ENCODE assay signal across 8 cellular contexts in genomic region chr6:89819336-89820130, GRCh38. TPM values are rescaled to one million over a fixed set of nuclear protein-coding genes. Genes with fewer than 3 reads are reported as not detected.
DNase-seq lines count a peak whose midpoint lies in the region; ATAC-seq and TF ChIP-seq lines count a peak whose summit lies in the region.

TSS of gene MDN1 (minus strand) at chr6:89819794. CDS start at chr6:89819607, 187 bp downstream.

- in situ Hi-C loops in IMR-90 (cut with MboI; ENCODE audit: low sequenced_read_pairs) = no loop called here

- peak within 1 kb of the TSS; percentile 70 for H4K5ac ChIP-seq in IMR-90 (ENCODE audit: low read depth, low read length)

- CTCF ChIA-PET in IMR-90 (lab: Yijun Ruan, JAX) = interaction anchor here (0.6 kb wide), 1 partner anchor 27 kb away, joined by 4 read pairs; no protein-coding TSS in a partner anchor

- ATAC-seq in GM21528 (IDR thresholded peaks at IDR 0.05; ENCODE audit: low FRiP score, unreplicated experiment) (peak; percentile 93), IMR-90 (ENCODE audit: low read depth) (peak; percentile 98)

- no peak for TF ChIP-seq CTCF in IMR-90 (conservative IDR thresholded peaks at IDR 0.05; ENCODE audit: low read depth, low read length)

- peaks cover 9% of the 10 kb centered on the region for H3K9me1 ChIP-seq in IMR-90 (ENCODE audit: insufficient read depth, low read length)

- peak within 1 kb of the TSS; percentile 46 for H3K27ac ChIP-seq in IMR-90 (ENCODE audit: insufficient read depth, low read length)

- TF ChIP-seq RAD21 in IMR-90 (IDR thresholded peaks at IDR 0.05; ENCODE audit: low read length) = no peak

- BruUV-seq in IMR-90 (replicated peaks; lab: Mats Ljungman, UMichigan) = no TSS peak

- H2BK5ac ChIP-seq in IMR-90 (ENCODE audit: low read depth, low read length, poor library complexity, severe bottlenecking) = peak within 1 kb of the TSS; percentile 17

- POLR2A ChIA-PET in IMR-90 (lab: Charles Lee; ENCODE audit: unreplicated experiment) = no interaction called here

- H3K9me3 ChIP-seq in IMR-90 (ENCODE audit: control insufficient read depth, insufficient read depth, low read length) = no peaks in the 10 kb centered on the region

- peak within 1 kb of the TSS; percentile 60 for H2BK120ac ChIP-seq in IMR-90 (ENCODE audit: low read depth, low read length)

- peaks cover 11% of the 10 kb centered on the region for H4K20me1 ChIP-seq in IMR-90 (ENCODE audit: insufficient read depth, low read length)

- intact Hi-C loops in IMR-90 (cut with micrococcal nuclease) = no loop called here

- peak within 1 kb of the TSS; percentile 64 for H3K4me3 ChIP-seq in IMR-90 (ENCODE audit: insufficient read depth, low read depth, low read length)

- H4K91ac ChIP-seq in IMR-90 (ENCODE audit: insufficient read depth, low read depth, low read length) = peak within 1 kb of the TSS; percentile 91

- peak within 1 kb of the TSS; percentile 92 for H2AK9ac ChIP-seq in IMR-90 (replicated peaks; ENCODE audit: low read depth, low read length, poor library complexity)

- peak within 1 kb of the TSS; percentile 70 for H3K56ac ChIP-seq in IMR-90 (ENCODE audit: extremely low read depth, insufficient read depth, low read length)

- peak within 1 kb of the TSS; percentile 37; the same call in 1 of the 2 replicates for H2BK20ac ChIP-seq in IMR-90 (ENCODE audit: low read depth, low read length)

- H3K23ac ChIP-seq in IMR-90 (ENCODE audit: low read depth, low read length) = peak within 1 kb of the TSS; percentile 98

- no peak within 1 kb of the TSS for H2BK15ac ChIP-seq in IMR-90 (ENCODE audit: low read depth, low read length)

- DNase-seq in DMS 273 treated with DMSO at 0.1 percent for 48 hours (lab: John Stamatoyannopoulos, UW) = peak; percentile 93
- peak; percentile 95 for DNase-seq in IMR-90
- peak; percentile 99 for DNase-seq in OCI-M1 (lab: John Stamatoyannopoulos, UW)
- peak; percentile 88 for DNase-seq in activated T-cell treated with anti-CD3 and anti-CD28 coated beads for 24 hours (ENCODE audit: low read depth)
- DNase-seq in epidermal melanocyte (ENCODE audit: insufficient read length, low spot score) = peak; percentile 82
- peak; percentile 94 for DNase-seq in middle frontal gyrus (ENCODE audit: extremely low spot score, low spot score)
- peak; percentile 82 to 84 for DNase-seq in stimulated activated CD8-positive, alpha-beta memory T cell treated with anti-CD3 and anti-CD28 coated beads, Interleukin-2, amount 100 ng/mL, for 48 hours (ENCODE audit: low read depth in 2 of 2)

- peak within 1 kb of the TSS; percentile 96 for H3K4ac ChIP-seq in IMR-90 (ENCODE audit: low read depth, low read length)

- H3K18ac ChIP-seq in IMR-90 (ENCODE audit: low read depth, low read length) = 0 out of 2 replicates have a peak within 1 kb of the TSS, but pooled peaks have one; percentile 12

- 0% methylated on average over 29 of the region's 65 CpGs; no CpG with 5 or more reads in 1 of the 2 experiments for WGBS in IMR-90 (ENCODE audit: extremely low coverage in 2 of 2, insufficient read length in 1 of 2), 2 experiments

- peak within 1 kb of the TSS; percentile 54 to 99 for H4K8ac ChIP-seq in IMR-90 (ENCODE audit: low read depth in 2 of 2, low read length in 2 of 2)

- peaks cover 25 to 29% of the 10 kb centered on the region in 2 experiments for H3K79me1 ChIP-seq in IMR-90 (ENCODE audit: low read depth in 1 of 2, low read length in 2 of 2)

- H3K4me1 ChIP-seq in IMR-90 (ENCODE audit: control insufficient read depth, insufficient read depth, low read length) = no peaks in the 10 kb centered on the region

- H3K9ac ChIP-seq in IMR-90 (ENCODE audit: low read depth, low read length) = peak within 1 kb of the TSS; percentile 64

- H3K36me3 ChIP-seq in IMR-90 (ENCODE audit: control insufficient read depth, insufficient read depth, low read length) = no peaks in the 10 kb centered on the region

- no peaks in the 10 kb centered on the region for H3K27me3 ChIP-seq in IMR-90 (ENCODE audit: control insufficient read depth, insufficient read depth, low read length)

- peak within 1 kb of the TSS; percentile 68; the same call in 1 of the 2 replicates for H2AK5ac ChIP-seq in IMR-90 (ENCODE audit: low read depth, low read length)

- H3K4me2 ChIP-seq in IMR-90 (ENCODE audit: low read depth, low read length) = peak within 1 kb of the TSS; percentile 87

- peak within 1 kb of the TSS; percentile 100 for H2AFZ ChIP-seq in IMR-90 (replicated peaks; ENCODE audit: low read length, poor library complexity)

- H3K14ac ChIP-seq in IMR-90 (replicated peaks; ENCODE audit: low read depth, low read length) = peak within 1 kb of the TSS; percentile 96

- dilution Hi-C loops in IMR-90 (cut with HindIII; ENCODE audit: low sequenced_read_pairs, unreplicated experiment) = no loop called here

- peak; percentile 62; the same call in 1 of the 2 replicates for TF ChIP-seq POLR2A in IMR-90 (IDR thresholded peaks at IDR 0.05; ENCODE audit: low read depth, low read length)

TF ChIP-seq in IMR-90, 13 proteins besides CTCF, POLR2A, EP300 and RAD21:
- TF ChIP-seq CHD1 (IDR thresholded peaks at IDR 0.05; ENCODE audit: low read depth, low read length) (no peak), MXI1 (IDR thresholded peaks at IDR 0.05; ENCODE audit: borderline replicate concordance, low read depth, low read length) (peak; percentile 99), RFX5 (IDR thresholded peaks at IDR 0.05; ENCODE audit: low read depth, low read length) (no peak), USF2 (IDR thresholded peaks at IDR 0.05; ENCODE audit: low read depth, low read length) (peak; percentile 89), RCOR1 (IDR thresholded peaks at IDR 0.05; ENCODE audit: insufficient replicate concordance, low read length) (no peak), MAFK (IDR thresholded peaks at IDR 0.05; ENCODE audit: low read depth, low read length) (no peak), SMC3 (IDR thresholded peaks at IDR 0.05; ENCODE audit: low read depth, low read length) (no peak), FOS (IDR thresholded peaks at IDR 0.05; ENCODE audit: low read depth, low read length) (no peak), NFE2L2 (IDR thresholded peaks at IDR 0.05; ENCODE audit: low read depth, low read length) (no peak), BHLHE40 (IDR thresholded peaks at IDR 0.05; ENCODE audit: low read depth, low read length) (peak; percentile 68), CEBPB (IDR thresholded peaks at IDR 0.05; ENCODE audit: low read depth, low read length) (no peak), MAZ (IDR thresholded peaks at IDR 0.05; ENCODE audit: borderline replicate concordance, low read depth, low read length) (peak; percentile 89; the same call in 1 of the 2 replicates)
- TF ChIP-seq, protein P1, sequence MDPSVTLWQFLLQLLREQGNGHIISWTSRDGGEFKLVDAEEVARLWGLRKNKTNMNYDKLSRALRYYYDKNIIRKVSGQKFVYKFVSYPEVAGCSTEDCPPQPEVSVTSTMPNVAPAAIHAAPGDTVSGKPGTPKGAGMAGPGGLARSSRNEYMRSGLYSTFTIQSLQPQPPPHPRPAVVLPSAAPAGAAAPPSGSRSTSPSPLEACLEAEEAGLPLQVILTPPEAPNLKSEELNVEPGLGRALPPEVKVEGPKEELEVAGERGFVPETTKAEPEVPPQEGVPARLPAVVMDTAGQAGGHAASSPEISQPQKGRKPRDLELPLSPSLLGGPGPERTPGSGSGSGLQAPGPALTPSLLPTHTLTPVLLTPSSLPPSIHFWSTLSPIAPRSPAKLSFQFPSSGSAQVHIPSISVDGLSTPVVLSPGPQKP (IDR thresholded peaks at IDR 0.05; ENCODE audit: borderline replicate concordance, low read depth, low read length) = no peak

RNA-seq across cellular contexts. Expression of gene MDN1, which starts in this region (rescaled TPM):
- 26.7 and 29.7 TPM in 2 replicates for total RNA-seq in IMR-90 (2012; rRNA removed)
- 7.4 and 7.7 TPM in 2 replicates for polyA plus RNA-seq in IMR-90 (2012; rRNA removed)
- 1.6 and 4.1 TPM in 2 replicates for polyA plus RNA-seq in IMR-90 (2012; cell fraction: cytosol; rRNA removed)
- 4.6 and 23.1 TPM in 2 replicates for polyA plus RNA-seq in IMR-90 (2012; cell fraction: nucleus; rRNA removed; ENCODE audit: low replicate concordance)

Comparison
In these comparisons a context has a peak if more than half of its experiments do, and no peak if none do; other contexts are left out.
1. Peak in every context shown above with its lines: DNase-seq, ATAC-seq, H3K4me3 ChIP-seq and H3K27ac ChIP-seq.